ENCODE assay signal across 1 cellular context in the genomic region with DNA sequence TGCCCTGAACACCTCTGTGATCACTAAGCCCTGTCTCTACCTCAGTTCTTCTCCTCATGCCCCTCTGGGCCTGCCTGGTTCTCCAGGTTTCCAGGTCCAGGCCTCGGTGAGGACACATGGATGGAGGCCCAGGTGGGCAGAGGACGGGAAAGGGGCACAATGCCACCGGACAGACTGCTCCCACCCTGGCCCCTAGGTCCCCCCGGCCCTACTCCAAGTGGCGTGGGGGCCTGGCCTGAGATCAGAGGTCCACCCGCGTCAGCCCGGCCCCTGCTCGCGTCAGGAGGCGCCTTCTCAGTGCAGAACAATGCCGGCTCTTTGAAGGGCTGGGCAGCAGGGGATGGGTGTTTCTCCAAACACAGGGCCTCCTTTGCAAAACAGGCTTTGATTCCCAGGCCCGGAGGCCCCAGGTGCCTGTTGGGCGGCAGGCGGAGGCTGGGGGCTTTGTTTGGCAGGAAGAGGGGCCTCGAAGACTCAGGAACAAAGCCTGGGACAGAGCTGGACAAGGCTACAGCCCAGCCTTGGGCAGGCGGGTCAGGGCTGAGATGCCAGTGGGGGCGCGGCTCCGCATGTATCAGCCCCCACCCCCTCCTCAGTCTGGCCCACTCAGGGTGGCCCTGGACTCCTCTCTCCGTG.
TF ChIP-seq lines count a peak whose summit lies in the region.

No MANE protein-coding gene starts in this region.

TF ChIP-seq in HepG2, 621 proteins besides CTCF, POLR2A, EP300 and RAD21 (continued from another document and continues in another):
- TF ChIP-seq, protein P1, sequence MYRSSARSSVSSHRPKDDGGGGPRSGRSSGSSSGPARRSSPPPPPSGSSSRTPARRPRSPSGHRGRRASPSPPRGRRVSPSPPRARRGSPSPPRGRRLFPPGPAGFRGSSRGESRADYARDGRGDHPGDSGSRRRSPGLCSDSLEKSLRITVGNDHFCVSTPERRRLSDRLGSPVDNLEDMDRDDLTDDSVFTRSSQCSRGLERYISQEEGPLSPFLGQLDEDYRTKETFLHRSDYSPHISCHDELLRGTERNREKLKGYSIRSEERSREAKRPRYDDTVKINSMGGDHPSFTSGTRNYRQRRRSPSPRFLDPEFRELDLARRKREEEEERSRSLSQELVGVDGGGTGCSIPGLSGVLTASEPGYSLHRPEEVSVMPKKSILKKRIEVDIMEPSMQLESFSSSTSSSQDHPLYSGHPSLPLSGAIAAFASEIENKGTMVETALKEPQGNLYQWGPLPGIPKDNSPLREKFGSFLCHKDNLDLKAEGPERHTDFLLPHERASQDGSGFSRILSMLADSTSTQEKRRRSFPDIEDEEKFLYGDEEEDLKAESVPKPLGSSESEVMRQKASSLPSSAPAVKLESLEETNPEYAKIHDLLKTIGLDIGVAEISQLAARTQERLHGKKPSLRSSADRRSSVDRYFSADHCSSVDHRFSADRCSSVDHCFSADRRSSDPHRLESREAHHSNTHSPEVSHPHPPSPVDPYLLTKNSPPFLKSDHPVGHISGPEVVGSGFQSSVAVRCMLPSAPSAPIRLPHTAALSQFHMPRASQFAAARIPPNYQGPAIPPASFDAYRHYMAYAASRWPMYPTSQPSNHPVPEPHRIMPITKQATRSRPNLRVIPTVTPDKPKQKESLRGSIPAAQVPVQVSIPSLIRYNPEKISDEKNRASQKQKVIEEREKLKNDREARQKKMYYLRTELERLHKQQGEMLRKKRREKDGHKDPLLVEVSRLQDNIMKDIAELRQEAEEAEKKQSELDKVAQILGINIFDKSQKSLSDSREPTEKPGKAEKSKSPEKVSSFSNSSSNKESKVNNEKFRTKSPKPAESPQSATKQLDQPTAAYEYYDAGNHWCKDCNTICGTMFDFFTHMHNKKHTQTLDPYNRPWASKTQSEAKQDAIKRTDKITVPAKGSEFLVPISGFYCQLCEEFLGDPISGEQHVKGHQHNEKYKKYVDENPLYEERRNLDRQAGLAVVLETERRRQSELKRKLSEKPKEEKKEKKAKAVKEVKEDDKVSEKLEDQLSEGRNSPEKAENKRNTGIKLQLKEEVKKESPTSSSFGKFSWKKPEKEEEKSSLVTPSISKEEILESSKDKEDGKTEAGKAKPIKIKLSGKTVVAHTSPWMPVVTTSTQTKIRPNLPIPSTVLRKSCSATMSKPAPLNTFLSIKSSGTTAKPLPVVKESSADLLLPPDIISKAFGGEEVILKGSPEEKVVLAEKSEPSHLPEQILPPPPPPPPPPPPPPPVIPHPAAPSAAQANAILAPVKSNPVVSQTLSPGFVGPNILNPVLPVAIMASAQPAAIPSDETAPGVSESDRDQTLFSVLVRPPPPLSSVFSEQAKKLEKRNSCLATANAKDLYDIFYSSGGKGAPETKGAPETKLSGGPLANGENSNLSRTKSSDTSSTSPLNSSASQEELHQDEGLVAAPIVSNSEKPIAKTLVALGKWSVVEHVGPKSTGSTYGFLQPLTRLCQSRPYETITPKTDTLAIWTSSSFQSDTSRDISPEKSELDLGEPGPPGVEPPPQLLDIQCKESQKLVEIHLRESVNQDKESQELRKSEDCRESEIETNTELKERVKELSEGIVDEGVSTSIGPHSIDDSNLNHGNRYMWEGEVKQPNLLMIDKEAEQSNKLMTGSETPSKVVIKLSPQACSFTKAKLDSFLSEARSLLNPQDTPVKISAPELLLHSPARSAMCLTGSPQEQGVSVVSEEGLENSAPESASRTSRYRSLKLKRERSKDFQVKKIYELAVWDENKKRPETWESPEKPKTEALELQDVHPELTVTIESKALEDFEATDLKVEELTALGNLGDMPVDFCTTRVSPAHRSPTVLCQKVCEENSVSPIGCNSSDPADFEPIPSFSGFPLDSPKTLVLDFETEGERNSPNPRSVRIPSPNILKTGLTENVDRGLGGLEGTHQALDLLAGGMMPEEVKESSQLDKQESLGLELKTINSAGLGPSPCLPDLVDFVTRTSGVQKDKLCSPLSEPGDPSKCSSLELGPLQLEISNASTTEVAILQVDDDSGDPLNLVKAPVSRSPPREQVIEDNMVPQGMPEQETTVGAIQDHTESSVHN (CRISPR knock-in tag; IDR thresholded peaks at IDR 0.05): no peak
- TF ChIP-seq ZNF251 (CRISPR knock-in tag; IDR thresholded peaks at IDR 0.05) (no peak), ZNF703 (CRISPR knock-in tag; IDR thresholded peaks at IDR 0.05; ENCODE audit: borderline replicate concordance) (peak; percentile 73), ZNF615 (CRISPR knock-in tag; IDR thresholded peaks at IDR 0.05; ENCODE audit: borderline replicate concordance) (no peak), MTERF4 (CRISPR knock-in tag; IDR thresholded peaks at IDR 0.05) (no peak), GFI1 (CRISPR knock-in tag; IDR thresholded peaks at IDR 0.05; ENCODE audit: borderline replicate concordance) (peak; percentile 91), ZNF33A (CRISPR knock-in tag; IDR thresholded peaks at IDR 0.05; ENCODE audit: borderline replicate concordance) (no peak), KDM6A (CRISPR knock-in tag; IDR thresholded peaks at IDR 0.05; ENCODE audit: low read depth) (peak; percentile 35; the same call in 1 of the 2 replicates), NR2F1 (CRISPR knock-in tag; IDR thresholded peaks at IDR 0.05) (no peak), GPN1 (CRISPR knock-in tag; IDR thresholded peaks at IDR 0.05; ENCODE audit: borderline replicate concordance) (no peak), HOXD1 (CRISPR knock-in tag; IDR thresholded peaks at IDR 0.05) (no peak), ZNF780A (CRISPR knock-in tag; IDR thresholded peaks at IDR 0.05) (no peak), ZNF24 (IDR thresholded peaks at IDR 0.05) (no peak), DNMT1 (CRISPR knock-in tag; IDR thresholded peaks at IDR 0.05) (no peak), ESRRA (CRISPR knock-in tag; IDR thresholded peaks at IDR 0.05; ENCODE audit: low read depth) (0 out of 2 replicates have a peak, but pooled peaks have one; percentile 49), HOXA9 (CRISPR knock-in tag; IDR thresholded peaks at IDR 0.05; ENCODE audit: borderline replicate concordance) (no peak), PAXIP1 (CRISPR knock-in tag; conservative IDR thresholded peaks at IDR 0.05) (peak; percentile 89), GATAD2A (CRISPR knock-in tag; IDR thresholded peaks at IDR 0.05) (peak; percentile 90), NFRKB (IDR thresholded peaks at IDR 0.05) (no peak), SMC3 (IDR thresholded peaks at IDR 0.05; ENCODE audit: low read length) (no peak), GABPA (IDR thresholded peaks at IDR 0.05; ENCODE audit: low read depth, low read length) (no peak), GABPA (CRISPR knock-in tag; IDR thresholded peaks at IDR 0.05; ENCODE audit: low read depth) (no peak), ZNF816 (CRISPR knock-in tag; IDR thresholded peaks at IDR 0.05; ENCODE audit: borderline replicate concordance) (no peak; the same call in 1 of the 2 replicates), ZNF44 (CRISPR knock-in tag; IDR thresholded peaks at IDR 0.05) (no peak), POLR2AphosphoS5 (IDR thresholded peaks at IDR 0.05; ENCODE audit: low read depth, low read length) (peak; percentile 45; the same call in 1 of the 2 replicates), TMF1 (CRISPR knock-in tag; IDR thresholded peaks at IDR 0.05; ENCODE audit: low read depth) (no peak), SMARCE1 (IDR thresholded peaks at IDR 0.05; ENCODE audit: borderline replicate concordance) (no peak), MXD4 (CRISPR knock-in tag; IDR thresholded peaks at IDR 0.05) (peak; percentile 71; the same call in 1 of the 2 replicates), LBX2 (CRISPR knock-in tag; IDR thresholded peaks at IDR 0.05; ENCODE audit: borderline replicate concordance) (no peak), USF2 (IDR thresholded peaks at IDR 0.05; ENCODE audit: low read depth, low read length) (no peak), USF2 (CRISPR knock-in tag; IDR thresholded peaks at IDR 0.05; ENCODE audit: borderline replicate concordance) (no peak), ZNF12 (CRISPR knock-in tag; IDR thresholded peaks at IDR 0.05) (peak; percentile 39), ETS1 (CRISPR knock-in tag; IDR thresholded peaks at IDR 0.05) (no peak), ATM (IDR thresholded peaks at IDR 0.05; ENCODE audit: borderline replicate concordance) (no peak), NCOA1 (CRISPR knock-in tag; IDR thresholded peaks at IDR 0.05) (0 out of 2 replicates have a peak, but pooled peaks have one; percentile 65)
- TF ChIP-seq, protein P2, sequence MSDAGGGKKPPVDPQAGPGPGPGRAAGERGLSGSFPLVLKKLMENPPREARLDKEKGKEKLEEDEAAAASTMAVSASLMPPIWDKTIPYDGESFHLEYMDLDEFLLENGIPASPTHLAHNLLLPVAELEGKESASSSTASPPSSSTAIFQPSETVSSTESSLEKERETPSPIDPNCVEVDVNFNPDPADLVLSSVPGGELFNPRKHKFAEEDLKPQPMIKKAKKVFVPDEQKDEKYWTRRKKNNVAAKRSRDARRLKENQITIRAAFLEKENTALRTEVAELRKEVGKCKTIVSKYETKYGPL (CRISPR knock-in tag; IDR thresholded peaks at IDR 0.05): no peak
- TF ChIP-seq, protein P3, sequence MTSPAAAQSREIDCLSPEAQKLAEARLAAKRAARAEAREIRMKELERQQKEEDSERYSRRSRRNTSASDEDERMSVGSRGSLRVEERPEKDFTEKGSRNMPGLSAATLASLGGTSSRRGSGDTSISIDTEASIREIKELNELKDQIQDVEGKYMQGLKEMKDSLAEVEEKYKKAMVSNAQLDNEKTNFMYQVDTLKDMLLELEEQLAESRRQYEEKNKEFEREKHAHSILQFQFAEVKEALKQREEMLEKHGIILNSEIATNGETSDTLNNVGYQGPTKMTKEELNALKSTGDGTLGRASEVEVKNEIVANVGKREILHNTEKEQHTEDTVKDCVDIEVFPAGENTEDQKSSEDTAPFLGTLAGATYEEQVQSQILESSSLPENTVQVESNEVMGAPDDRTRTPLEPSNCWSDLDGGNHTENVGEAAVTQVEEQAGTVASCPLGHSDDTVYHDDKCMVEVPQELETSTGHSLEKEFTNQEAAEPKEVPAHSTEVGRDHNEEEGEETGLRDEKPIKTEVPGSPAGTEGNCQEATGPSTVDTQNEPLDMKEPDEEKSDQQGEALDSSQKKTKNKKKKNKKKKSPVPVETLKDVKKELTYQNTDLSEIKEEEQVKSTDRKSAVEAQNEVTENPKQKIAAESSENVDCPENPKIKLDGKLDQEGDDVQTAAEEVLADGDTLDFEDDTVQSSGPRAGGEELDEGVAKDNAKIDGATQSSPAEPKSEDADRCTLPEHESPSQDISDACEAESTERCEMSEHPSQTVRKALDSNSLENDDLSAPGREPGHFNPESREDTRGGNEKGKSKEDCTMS (CRISPR knock-in tag; conservative IDR thresholded peaks at IDR 0.05): no peak
